In genomic region chr5:134141346-134142050, GRCh38 we compare ENCODE assay signal across 10 cellular contexts. TPM values are rescaled to one million over a fixed set of nuclear protein-coding genes. Genes with fewer than 3 reads are reported as not detected.
A peak's percentile ranks its signal among the peaks of the same experiment; 100 is the strongest.
DNase-seq lines count a peak whose midpoint lies in the region; ATAC-seq and TF ChIP-seq lines count a peak whose summit lies in the region.
"Had no signal": no experiment of that assay in that cellular context is flagged by ENCODE, and none has a peak within 500 bp of the region (broad histone marks: within the 10 kb centered on the region; RNA-seq: fewer than 3 reads in every experiment).

No MANE protein-coding gene starts in this region.

- no peak overlapping the region for H3K27ac Mint-ChIP-seq in activated T-helper 2 cell treated with anti-CD3 and anti-CD28 coated beads, Interferon-gamma antibody, Interleukin-2, Interleukin-4, amounts not matched to agents 10 μg/mL and 5 μg/mL and 100 μg/mL, durations not matched to agents 14 hours and 24 hours and 36 hours
- H3K27ac Mint-ChIP-seq in activated T-helper 17 cell treated with anti-CD3 and anti-CD28 coated beads, Interleukin-2, amount 50 U/mL, for 72 hours: no peak overlapping the region

- H3K27ac ChIP-seq in spleen: peak overlapping the region in 5 of 8 donors; percentile 24 to 88 (median 51)

- no peaks in the 10 kb centered on the region for H3K9me3 Mint-ChIP-seq in activated T-helper 2 cell treated with anti-CD3 and anti-CD28 coated beads, Interferon-gamma antibody, Interleukin-2, Interleukin-4, amounts not matched to agents 10 μg/mL and 5 μg/mL and 100 μg/mL, durations not matched to agents 14 hours and 24 hours and 36 hours
- H3K9me3 Mint-ChIP-seq in activated T-helper 17 cell treated with anti-CD3 and anti-CD28 coated beads, Interleukin-2, amount 50 U/mL, for 72 hours: no peaks in the 10 kb centered on the region

- WGBS in spleen, 5 donors: 73 to 82% (median 78%) methylated on average over 9 of the region's 9 CpGs

- H3K36me3 Mint-ChIP-seq in activated T-helper 2 cell treated with anti-CD3 and anti-CD28 coated beads, Interferon-gamma antibody, Interleukin-2, Interleukin-4, amounts not matched to agents 10 μg/mL and 5 μg/mL and 100 μg/mL, durations not matched to agents 14 hours and 24 hours and 36 hours (ENCODE audit: low read depth): peaks cover 62% of the 10 kb centered on the region
- peaks cover 94% of the 10 kb centered on the region for H3K36me3 Mint-ChIP-seq in activated T-helper 17 cell treated with anti-CD3 and anti-CD28 coated beads, Interleukin-2, amount 50 U/mL, for 72 hours (ENCODE audit: low read depth)

- ATAC-seq in GM18867 (IDR thresholded peaks at IDR 0.05; ENCODE audit: unreplicated experiment): no peak
- no peak for ATAC-seq in activated T-helper 17 cell treated with anti-CD3 and anti-CD28 coated beads, Interleukin-2, amount 50 U/mL, for 72 hours (replicated peaks)

- TF ChIP-seq POLR2A in spleen (IDR thresholded peaks at IDR 0.05): no peak

- H3K4me3 Mint-ChIP-seq in activated T-helper 2 cell treated with anti-CD3 and anti-CD28 coated beads, Interferon-gamma antibody, Interleukin-2, Interleukin-4, amounts not matched to agents 10 μg/mL and 5 μg/mL and 100 μg/mL, durations not matched to agents 14 hours and 24 hours and 36 hours (ENCODE audit: low read depth): no peak overlapping the region
- no peak overlapping the region for H3K4me3 Mint-ChIP-seq in activated T-helper 17 cell treated with anti-CD3 and anti-CD28 coated beads, Interleukin-2, amount 50 U/mL, for 72 hours

- intact Hi-C loops in spleen (cut with DNase I; ENCODE audit: low total_unique reads): loop anchor here (5.0 kb wide), 1 partner anchor 99 kb away; no protein-coding TSS in a partner anchor
- intact Hi-C loops in activated T-helper 2 cell treated with anti-CD3 and anti-CD28 coated beads, Interferon-gamma antibody, Interleukin-2, Interleukin-4, amounts not matched to agents 10 μg/mL and 5 μg/mL and 100 μg/mL, durations not matched to agents 14 hours and 24 hours and 36 hours (cut with micrococcal nuclease): no loop called here

- H3K27me3 ChIP-seq in spleen (replicated peaks in 1 of 7): no peaks in the 10 kb centered on the region

- no peaks in the 10 kb centered on the region for H3K9me3 ChIP-seq in spleen

- H3K36me3 ChIP-seq in spleen: peaks cover 0 to 97% (median 55%) of the 10 kb centered on the region in 6 donors

- no peak overlapping the region for H3K4me3 ChIP-seq in spleen

- no peaks in the 10 kb centered on the region for H3K27me3 Mint-ChIP-seq in activated T-helper 2 cell treated with anti-CD3 and anti-CD28 coated beads, Interferon-gamma antibody, Interleukin-2, Interleukin-4, amounts not matched to agents 10 μg/mL and 5 μg/mL and 100 μg/mL, durations not matched to agents 14 hours and 24 hours and 36 hours (ENCODE audit: low read depth)
- H3K27me3 Mint-ChIP-seq in activated T-helper 17 cell treated with anti-CD3 and anti-CD28 coated beads, Interleukin-2, amount 50 U/mL, for 72 hours: no peaks in the 10 kb centered on the region

- H3K4me1 ChIP-seq in spleen: peaks cover 17 to 79% (median 57%) of the 10 kb centered on the region in 6 donors

- peak; percentile 37 for DNase-seq in activated T-cell treated with anti-CD3 and anti-CD28 coated beads, Interleukin-2, amount 50 U/mL, for 1 hour
- no peak for DNase-seq in activated T-cell treated with anti-CD3 and anti-CD28 coated beads for 4 hours
- peak; percentile 22 for DNase-seq in RPMI7951 (ENCODE audit: low read depth)
- peak; percentile 35 for DNase-seq in dermis blood vessel endothelial cell
- peak; percentile 47 for DNase-seq in spleen
- DNase-seq in activated T-helper 2 cell treated with anti-CD3 and anti-CD28 coated beads, Interferon-gamma antibody, Interleukin-2, Interleukin-4, amounts not matched to agents 10 μg/mL and 5 μg/mL and 100 μg/mL, durations not matched to agents 14 hours and 24 hours and 36 hours (ENCODE audit: low spot score): no peak
- DNase-seq: COR-L47, mesendoderm had no signal

- H3K4me1 Mint-ChIP-seq in activated T-helper 2 cell treated with anti-CD3 and anti-CD28 coated beads, Interferon-gamma antibody, Interleukin-2, Interleukin-4, amounts not matched to agents 10 μg/mL and 5 μg/mL and 100 μg/mL, durations not matched to agents 14 hours and 24 hours and 36 hours (ENCODE audit: low read depth): peaks cover 40% of the 10 kb centered on the region
- H3K4me1 Mint-ChIP-seq in activated T-helper 17 cell treated with anti-CD3 and anti-CD28 coated beads, Interleukin-2, amount 50 U/mL, for 72 hours: peaks cover 17% of the 10 kb centered on the region

- peak in 1 of 11 experiments; percentile 10 for TF ChIP-seq CTCF in spleen (IDR thresholded peaks at IDR 0.05 in 8 of 11, conservative IDR thresholded peaks at IDR 0.05 in 3 of 11)

RNA-seq across cellular contexts. Expression of gene TCF7, which starts 27.0 kb away (rescaled TPM):
- total RNA-seq in RPMI7951 (2014; rRNA removed; shearing (Covaris generic)): 9.1 and 12.3 TPM in 2 replicates
- total RNA-seq in dermis blood vessel endothelial cell (0.19 and 0.34 TPM in 2 replicates), spleen (10 to 100 TPM; 29.0 to 88.3 (median 53.7) TPM)
- polyA plus RNA-seq in spleen: 10 to 100 TPM; 13.7 to 24.3 (median 18.1) TPM
- 8.4 and 10.0 TPM in 2 replicates for total RNA-seq in activated T-helper 2 cell treated with anti-CD3 and anti-CD28 coated beads, Interferon-gamma antibody, Interleukin-2, Interleukin-4, amounts not matched to agents 10 μg/mL and 5 μg/mL and 100 μg/mL, durations not matched to agents 14 hours and 24 hours and 36 hours
- total RNA-seq in activated T-helper 17 cell treated with anti-CD3 and anti-CD28 coated beads, Interleukin-2, amount 50 U/mL, for 72 hours: 10 to 100 TPM in 1 of 2 donors, 1 to 10 TPM in 1; 5.9 to 42.2 TPM

RNA-seq across cellular contexts. Expression of gene SKP1, which starts 35.3 kb away (rescaled TPM):
- 357 and 366 TPM in 2 replicates for total RNA-seq in RPMI7951 (2014; rRNA removed; shearing (Covaris generic))
- total RNA-seq in dermis blood vessel endothelial cell: 172 and 393 TPM in 2 replicates
- 100 to 1,000 TPM; 121 to 246 (median 193) TPM for total RNA-seq in spleen
- polyA plus RNA-seq in spleen: 100 to 1,000 TPM; 142 to 354 (median 228) TPM
- 254 and 257 TPM in 2 replicates for total RNA-seq in activated T-helper 2 cell treated with anti-CD3 and anti-CD28 coated beads, Interferon-gamma antibody, Interleukin-2, Interleukin-4, amounts not matched to agents 10 μg/mL and 5 μg/mL and 100 μg/mL, durations not matched to agents 14 hours and 24 hours and 36 hours
- 100 to 1,000 TPM; 152 to 209 TPM for total RNA-seq in activated T-helper 17 cell treated with anti-CD3 and anti-CD28 coated beads, Interleukin-2, amount 50 U/mL, for 72 hours

Comparison
In these comparisons a context has a peak if more than half of its experiments do, and no peak if none do; other contexts are left out.
1. DNase-seq: peak in activated T-cell treated with anti-CD3 and anti-CD28 coated beads, Interleukin-2, amount 50 U/mL, for 1 hour (single experiment), RPMI7951 (single experiment), dermis blood vessel endothelial cell (single experiment) and spleen (single experiment); none in activated T-cell treated with anti-CD3 and anti-CD28 coated beads for 4 hours (single experiment) and activated T-helper 2 cell treated with anti-CD3 and anti-CD28 coated beads, Interferon-gamma antibody, Interleukin-2, Interleukin-4, amounts not matched to agents 10 μg/mL and 5 μg/mL and 100 μg/mL, durations not matched to agents 14 hours and 24 hours and 36 hours (single experiment).